Comparison of ENCODE assay signal across 2 cellular contexts in genomic region chr1:229410692-229411433, GRCh38.
TF ChIP-seq lines count a peak whose summit lies in the region.

No MANE protein-coding gene starts in this region.

TF ChIP-seq in HCT116, 20 proteins besides CTCF, POLR2A, EP300 and RAD21:
- no peak for TF ChIP-seq CBX3 (IDR thresholded peaks at IDR 0.05; ENCODE audit: low read depth)
- TF ChIP-seq FOSL1 (IDR thresholded peaks at IDR 0.05; ENCODE audit: low read depth), result no peak
- TF ChIP-seq, protein P1, sequence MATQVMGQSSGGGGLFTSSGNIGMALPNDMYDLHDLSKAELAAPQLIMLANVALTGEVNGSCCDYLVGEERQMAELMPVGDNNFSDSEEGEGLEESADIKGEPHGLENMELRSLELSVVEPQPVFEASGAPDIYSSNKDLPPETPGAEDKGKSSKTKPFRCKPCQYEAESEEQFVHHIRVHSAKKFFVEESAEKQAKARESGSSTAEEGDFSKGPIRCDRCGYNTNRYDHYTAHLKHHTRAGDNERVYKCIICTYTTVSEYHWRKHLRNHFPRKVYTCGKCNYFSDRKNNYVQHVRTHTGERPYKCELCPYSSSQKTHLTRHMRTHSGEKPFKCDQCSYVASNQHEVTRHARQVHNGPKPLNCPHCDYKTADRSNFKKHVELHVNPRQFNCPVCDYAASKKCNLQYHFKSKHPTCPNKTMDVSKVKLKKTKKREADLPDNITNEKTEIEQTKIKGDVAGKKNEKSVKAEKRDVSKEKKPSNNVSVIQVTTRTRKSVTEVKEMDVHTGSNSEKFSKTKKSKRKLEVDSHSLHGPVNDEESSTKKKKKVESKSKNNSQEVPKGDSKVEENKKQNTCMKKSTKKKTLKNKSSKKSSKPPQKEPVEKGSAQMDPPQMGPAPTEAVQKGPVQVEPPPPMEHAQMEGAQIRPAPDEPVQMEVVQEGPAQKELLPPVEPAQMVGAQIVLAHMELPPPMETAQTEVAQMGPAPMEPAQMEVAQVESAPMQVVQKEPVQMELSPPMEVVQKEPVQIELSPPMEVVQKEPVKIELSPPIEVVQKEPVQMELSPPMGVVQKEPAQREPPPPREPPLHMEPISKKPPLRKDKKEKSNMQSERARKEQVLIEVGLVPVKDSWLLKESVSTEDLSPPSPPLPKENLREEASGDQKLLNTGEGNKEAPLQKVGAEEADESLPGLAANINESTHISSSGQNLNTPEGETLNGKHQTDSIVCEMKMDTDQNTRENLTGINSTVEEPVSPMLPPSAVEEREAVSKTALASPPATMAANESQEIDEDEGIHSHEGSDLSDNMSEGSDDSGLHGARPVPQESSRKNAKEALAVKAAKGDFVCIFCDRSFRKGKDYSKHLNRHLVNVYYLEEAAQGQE (IDR thresholded peaks at IDR 0.05; ENCODE audit: low read depth), result no peak
- no peak for TF ChIP-seq ZNF274 (IDR thresholded peaks at IDR 0.05; ENCODE audit: low read depth, low read length)
- no peak for TF ChIP-seq CEBPB (IDR thresholded peaks at IDR 0.05; ENCODE audit: low read depth)
- TF ChIP-seq SP1 (IDR thresholded peaks at IDR 0.05; ENCODE audit: low read depth), result no peak
- no peak for TF ChIP-seq EGR1 (IDR thresholded peaks at IDR 0.05; ENCODE audit: low read depth)
- TF ChIP-seq TCF7L2 (IDR thresholded peaks at IDR 0.05; ENCODE audit: borderline replicate concordance, extremely low read depth, insufficient read depth, insufficient read length), result no peak
- TF ChIP-seq SRF (IDR thresholded peaks at IDR 0.05; ENCODE audit: low read depth), result no peak
- no peak for TF ChIP-seq JUND (IDR thresholded peaks at IDR 0.05)
- TF ChIP-seq YY1 (IDR thresholded peaks at IDR 0.05; ENCODE audit: extremely low read depth, insufficient replicate concordance, low read depth, low read length), result no peak
- TF ChIP-seq, protein P2, sequence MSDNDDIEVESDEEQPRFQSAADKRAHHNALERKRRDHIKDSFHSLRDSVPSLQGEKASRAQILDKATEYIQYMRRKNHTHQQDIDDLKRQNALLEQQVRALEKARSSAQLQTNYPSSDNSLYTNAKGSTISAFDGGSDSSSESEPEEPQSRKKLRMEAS (IDR thresholded peaks at IDR 0.05), result no peak
- TF ChIP-seq POLR2AphosphoS5 (IDR thresholded peaks at IDR 0.05; ENCODE audit: low read depth, low read length), result no peak

TF ChIP-seq in GM12878, 131 proteins besides CTCF, POLR2A, EP300 and RAD21:
- no peak for TF ChIP-seq MLLT1 (IDR thresholded peaks at IDR 0.05)
